29 cellular contexts compared by ENCODE assay signal in genomic region chr6:14132244-14133220, GRCh38.
"Had no signal": no experiment of that assay in that cellular context is flagged by ENCODE, and none has a peak within 500 bp of the region (broad histone marks: within the 10 kb centered on the region; RNA-seq: fewer than 3 reads in every experiment).

No MANE protein-coding gene starts in this region.

- DNase-seq: activated CD4-positive, alpha-beta T cell treated with anti-CD3 and anti-CD28 coated beads for 1 hour; activated CD4-positive, alpha-beta T cell treated with anti-CD3 and anti-CD28 coated beads, Interleukin-2, amount 50 U/mL, for 1 hour; activated CD8-positive, alpha-beta T cell treated with anti-CD3 and anti-CD28 coated beads for 36 hours; activated naive CD4-positive, alpha-beta T cell; activated T-cell treated with anti-CD3 and anti-CD28 coated beads, Interleukin-2, amount 50 U/mL, for 4 hours; anterior cingulate cortex; foreskin keratinocyte; heart left ventricle; kidney glomerular epithelial cell; left lung; mucosa of descending colon; nephron progenitor cell; ovary; sigmoid colon; small intestine; stimulated activated CD4-positive, alpha-beta T cell treated with anti-CD3 and anti-CD28 coated beads, Interleukin-4, amount 100 ng/mL, for 24 hours; stimulated activated naive CD4-positive, alpha-beta T cell; T1000; tibial artery had no signal

- ATAC-seq: activated CD8-positive, alpha-beta T cell treated with anti-CD3 and anti-CD28 coated beads for 36 hours; activated naive CD4-positive, alpha-beta T cell treated with anti-CD3 and anti-CD28 coated beads, Interleukin-2, amount 50 U/mL, for 72 hours; activated T-cell treated with anti-CD3 and anti-CD28 coated beads, Interleukin-2, amount 50 U/mL, for 4 hours; activated T-helper 17 cell treated with anti-CD3 and anti-CD28 coated beads, Interleukin-2, amount 50 U/mL, for 72 hours; foreskin keratinocyte; heart left ventricle; left lung; mucosa of descending colon had no signal

- H3K27ac Mint-ChIP-seq: activated CD8-positive, alpha-beta T cell treated with anti-CD3 and anti-CD28 coated beads for 36 hours; activated naive CD4-positive, alpha-beta T cell treated with anti-CD3 and anti-CD28 coated beads, Interleukin-2, amount 50 U/mL, for 72 hours; activated T-helper 17 cell treated with anti-CD3 and anti-CD28 coated beads, Interleukin-2, amount 50 U/mL, for 72 hours; dendritic cell treated with granulocyte-macrophage colony-stimulating factor and Interleukin-4, amounts not matched to agents 40 ng/mL and 50 ng/mL, for 4 days; progenitor cell of endocrine pancreas; T-helper 1 cell treated with Interleukin-12 subunit alpha and Interleukin-12 subunit beta and Interleukin-4 antibody, amounts not matched to agents 30 μg/mL and 1 μg/mL, for 36 hours had no signal

- H3K4me1 ChIP-seq: foreskin keratinocyte had no signal

- H3K36me3 ChIP-seq: ovary, suprapubic skin, tibial artery had no signal

- H3K9me3 Mint-ChIP-seq: activated CD8-positive, alpha-beta T cell treated with anti-CD3 and anti-CD28 coated beads for 36 hours; activated naive CD4-positive, alpha-beta T cell treated with anti-CD3 and anti-CD28 coated beads, Interleukin-2, amount 50 U/mL, for 72 hours; activated T-cell treated with anti-CD3 and anti-CD28 coated beads, Interleukin-2, amount 50 U/mL, for 4 hours; activated T-helper 17 cell treated with anti-CD3 and anti-CD28 coated beads, Interleukin-2, amount 50 U/mL, for 72 hours; central memory CD8-positive, alpha-beta T cell; dendritic cell treated with granulocyte-macrophage colony-stimulating factor and Interleukin-4, amounts not matched to agents 40 ng/mL and 50 ng/mL, for 4 days; nephron progenitor cell; T-helper 1 cell treated with Interleukin-12 subunit alpha and Interleukin-12 subunit beta and Interleukin-4 antibody, amounts not matched to agents 30 μg/mL and 1 μg/mL, for 36 hours had no signal

- H3K4me3 ChIP-seq: esophagus muscularis mucosa, heart left ventricle, left lung, lung, mucosa of descending colon, ovary, sigmoid colon, suprapubic skin, tibial artery had no signal

- FAIRE-seq: bronchial epithelial cell, small intestine had no signal

- H3K4me3 Mint-ChIP-seq: activated CD8-positive, alpha-beta T cell treated with anti-CD3 and anti-CD28 coated beads for 36 hours; activated T-cell treated with anti-CD3 and anti-CD28 coated beads, Interleukin-2, amount 50 U/mL, for 4 hours; activated T-helper 17 cell treated with anti-CD3 and anti-CD28 coated beads, Interleukin-2, amount 50 U/mL, for 72 hours; central memory CD8-positive, alpha-beta T cell; dendritic cell treated with granulocyte-macrophage colony-stimulating factor and Interleukin-4, amounts not matched to agents 40 ng/mL and 50 ng/mL, for 4 days; nephron progenitor cell; T-helper 1 cell treated with Interleukin-12 subunit alpha and Interleukin-12 subunit beta and Interleukin-4 antibody, amounts not matched to agents 30 μg/mL and 1 μg/mL, for 36 hours had no signal

- H3K9me3 ChIP-seq: esophagus muscularis mucosa, heart left ventricle, left lung, mucosa of descending colon, ovary, sigmoid colon, suprapubic skin, tibial artery had no signal

- H3K27me3 Mint-ChIP-seq: activated CD8-positive, alpha-beta T cell treated with anti-CD3 and anti-CD28 coated beads for 36 hours; activated T-helper 17 cell treated with anti-CD3 and anti-CD28 coated beads, Interleukin-2, amount 50 U/mL, for 72 hours; central memory CD8-positive, alpha-beta T cell; dendritic cell treated with granulocyte-macrophage colony-stimulating factor and Interleukin-4, amounts not matched to agents 40 ng/mL and 50 ng/mL, for 4 days had no signal

- H3K27ac ChIP-seq: esophagus muscularis mucosa, foreskin keratinocyte, heart left ventricle, left lung, ovary, sigmoid colon, suprapubic skin, tibial artery had no signal
